In the genomic region with DNA sequence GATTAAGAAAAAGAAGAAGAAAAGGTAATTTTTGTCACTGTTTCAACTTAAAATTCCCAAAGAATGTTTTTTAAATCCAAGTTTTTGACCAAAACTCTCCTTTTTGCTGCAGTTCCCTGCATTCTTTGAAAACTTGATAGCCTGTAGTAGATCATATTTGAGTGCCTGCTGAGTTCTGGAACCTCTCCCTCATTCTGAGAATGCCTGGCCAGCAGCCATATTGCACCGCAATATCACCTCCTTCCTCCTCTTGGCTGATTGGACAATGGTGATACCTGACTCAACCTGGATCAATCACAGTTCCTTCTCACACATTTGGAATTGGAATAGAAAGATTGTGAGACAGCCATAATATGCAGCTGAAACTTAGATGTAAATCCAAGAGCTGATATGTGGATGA, we compare ENCODE assay signal across 19 cellular contexts.
"Had no signal": no experiment of that assay in that cellular context is flagged by ENCODE, and none has a peak within 500 bp of the region (broad histone marks: within the 10 kb centered on the region; RNA-seq: fewer than 3 reads in every experiment).

No MANE protein-coding gene starts in this region.

- H2AFZ ChIP-seq: hepatocyte had no signal

- H3K4me1 Mint-ChIP-seq: naive thymus-derived CD8-positive, alpha-beta T cell; neural crest cell had no signal

- H3K4me3 ChIP-seq: esophagus muscularis mucosa, hepatocyte, mucosa of descending colon, ovary, right atrium auricular region, sigmoid colon, stomach, thoracic aorta, transverse colon had no signal

- H3K4me2 ChIP-seq: hepatocyte had no signal

- H3K4me3 Mint-ChIP-seq: naive thymus-derived CD8-positive, alpha-beta T cell; neural crest cell had no signal

- H3K9me3 ChIP-seq: esophagus muscularis mucosa, mucosa of descending colon, ovary, right atrium auricular region, sigmoid colon, thoracic aorta, transverse colon had no signal

- H3K27me3 ChIP-seq: esophagus muscularis mucosa, foreskin keratinocyte, hepatocyte, ovary, right atrium auricular region, sigmoid colon, stomach, transverse colon had no signal

- H3K4me1 ChIP-seq: esophagus muscularis mucosa, foreskin keratinocyte, right atrium auricular region, sigmoid colon, stomach, transverse colon had no signal

- DNase-seq: effector memory CD4-positive, alpha-beta T cell; foreskin keratinocyte; head of caudate nucleus; left colon; mucosa of descending colon; naive thymus-derived CD8-positive, alpha-beta T cell; ovary; sigmoid colon; small intestine; stimulated activated CD4-positive, alpha-beta T cell treated with anti-CD3 and anti-CD28 coated beads, Interleukin-12 subunit alpha, Interleukin-12 subunit beta, amount 100 ng/mL, for 4 hours; stimulated activated naive CD4-positive, alpha-beta T cell; stomach; substantia nigra; transverse colon had no signal

- H3K36me3 ChIP-seq: esophagus muscularis mucosa, ovary, right atrium auricular region, sigmoid colon, stomach, thoracic aorta, transverse colon had no signal

- H3K79me2 ChIP-seq: hepatocyte had no signal

- H3K36me3 Mint-ChIP-seq: naive thymus-derived CD8-positive, alpha-beta T cell had no signal

- H3K27ac ChIP-seq: esophagus muscularis mucosa, foreskin keratinocyte, hepatocyte, ovary, right atrium auricular region, sigmoid colon, stomach, thoracic aorta, transverse colon had no signal

- ATAC-seq: foreskin keratinocyte; left colon; mucosa of descending colon; naive thymus-derived CD8-positive, alpha-beta T cell had no signal

- H3K27ac Mint-ChIP-seq: naive thymus-derived CD8-positive, alpha-beta T cell had no signal
